14 cellular contexts compared by ENCODE assay signal in genomic region chr6:16437984-16438383, GRCh38.
DNase-seq lines count a peak whose midpoint lies in the region; ATAC-seq and TF ChIP-seq lines count a peak whose summit lies in the region.
"Had no signal": no experiment of that assay in that cellular context is flagged by ENCODE, and none has a peak within 500 bp of the region (broad histone marks: within the 10 kb centered on the region; RNA-seq: fewer than 3 reads in every experiment).

No MANE protein-coding gene starts in this region.

- DNase-seq in heart left ventricle (peak in 1 of 5 donors; percentile 35), cardiac septum (ENCODE audit: low spot score) (no peak), mesenchymal stem cell (no peak), NCI-H187 treated with DMSO at 0.1 percent for 48 hours (lab: John Stamatoyannopoulos, UW) (no peak), endothelial cell (ENCODE audit: low spot score) (no peak)
- peak; percentile 45 to 61 for DNase-seq in activated T-cell treated with anti-CD3 and anti-CD28 coated beads, Interleukin-2, amount 50 U/mL, for 72 hours
- DNase-seq: hippocampal formation, NCI-H1694 treated with DMSO at 0.1 percent for 48 hours, NCI-H526, PC-9 had no signal

- no peak overlapping the region for H3K14ac ChIP-seq in mesenchymal stem cell (ENCODE audit: low read length in 2 of 2)

- peak overlapping the region; percentile 40 for H2BK15ac ChIP-seq in mesenchymal stem cell (ENCODE audit: low read depth, poor library complexity, severe bottlenecking)

- 51 to 72% (median 54%) methylated on average over 3 of the region's 3 CpGs for WGBS in heart left ventricle, 4 donors
- WGBS in mesenchymal stem cell: 90% methylated on average over 3 of the region's 3 CpGs

- H3K23ac ChIP-seq in mesenchymal stem cell (ENCODE audit: low read length in 2 of 2): no peak overlapping the region

- peaks cover 7 to 8% of the 10 kb centered on the region in 2 donors for H3K9me3 Mint-ChIP-seq in activated T-cell treated with anti-CD3 and anti-CD28 coated beads, Interleukin-2, amount 50 U/mL, for 72 hours
- no peaks in the 10 kb centered on the region for H3K9me3 Mint-ChIP-seq in endothelial cell (ENCODE audit: unreplicated experiment)
- H3K9me3 Mint-ChIP-seq: nephron had no signal

- H3K9ac ChIP-seq in mesenchymal stem cell (ENCODE audit: low read length): no peak overlapping the region

- ATAC-seq in heart left ventricle (peak in 3 of 4 donors; percentile 71 to 76 (median 73)), HG03039 (IDR thresholded peaks at IDR 0.05; ENCODE audit: unreplicated experiment) (no peak), HG02759 (IDR thresholded peaks at IDR 0.05; ENCODE audit: unreplicated experiment) (no peak)
- peak; percentile 41 to 45 for ATAC-seq in activated T-cell treated with anti-CD3 and anti-CD28 coated beads, Interleukin-2, amount 50 U/mL, for 72 hours (replicated peaks in 1 of 2)

- TF ChIP-seq CTCF in heart left ventricle (IDR thresholded peaks at IDR 0.05) (no peak), endothelial cell (IDR thresholded peaks at IDR 0.05; ENCODE audit: unreplicated experiment) (no peak)

- H2AK5ac ChIP-seq in mesenchymal stem cell (ENCODE audit: low read length, severe bottlenecking): no peak overlapping the region

- no peak overlapping the region for H2BK120ac ChIP-seq in mesenchymal stem cell (ENCODE audit: low read depth, low read length)

- H3K4me1 Mint-ChIP-seq in activated T-cell treated with anti-CD3 and anti-CD28 coated beads, Interleukin-2, amount 50 U/mL, for 72 hours (ENCODE audit: low read depth): peaks cover 85% of the 10 kb centered on the region
- no peaks in the 10 kb centered on the region for H3K4me1 Mint-ChIP-seq in endothelial cell (ENCODE audit: unreplicated experiment)

- no peak overlapping the region for H4K8ac ChIP-seq in mesenchymal stem cell (ENCODE audit: low read length)

- H2AFZ ChIP-seq in mesenchymal stem cell (ENCODE audit: low read depth, low read length): no peak overlapping the region
- H2AFZ ChIP-seq: PC-9 had no signal

- no peak overlapping the region for H4K91ac ChIP-seq in mesenchymal stem cell (ENCODE audit: low read length)

- no peak overlapping the region for H2BK12ac ChIP-seq in mesenchymal stem cell (ENCODE audit: low read length in 2 of 2)

- H2BK5ac ChIP-seq in mesenchymal stem cell (ENCODE audit: low read depth, low read length, poor library complexity, severe bottlenecking): no peak overlapping the region

- H3K79me1 ChIP-seq in mesenchymal stem cell (replicated peaks; ENCODE audit: low read length, poor library complexity, severe bottlenecking): peaks cover 12% of the 10 kb centered on the region

- TF ChIP-seq POLR2A in heart left ventricle (IDR thresholded peaks at IDR 0.05): no peak

- H3K4me3 ChIP-seq in heart left ventricle: peak overlapping the region in 1 of 12 donors; percentile 39
- H3K4me3 ChIP-seq in mesenchymal stem cell (ENCODE audit: insufficient read depth in 1 of 2, low read depth in 1 of 2, low read length in 2 of 2): no peak overlapping the region
- H3K4me3 ChIP-seq: esophagus muscularis mucosa, PC-9 had no signal

- H3K4me2 ChIP-seq in mesenchymal stem cell (ENCODE audit: low read length, poor library complexity, severe bottlenecking): no peak overlapping the region
- H3K4me2 ChIP-seq: PC-9 had no signal

- H3K27me3 Mint-ChIP-seq in activated T-cell treated with anti-CD3 and anti-CD28 coated beads, Interleukin-2, amount 50 U/mL, for 72 hours (ENCODE audit: low read depth): no peaks in the 10 kb centered on the region
- H3K27me3 Mint-ChIP-seq in endothelial cell (ENCODE audit: unreplicated experiment): no peaks in the 10 kb centered on the region

- H3K27me3 ChIP-seq in heart left ventricle (no peaks in the 10 kb centered on the region), mesenchymal stem cell (ENCODE audit: control insufficient read depth in 1 of 2, insufficient read depth in 1 of 2, low read length in 2 of 2) (no peaks in the 10 kb centered on the region)
- H3K27me3 ChIP-seq: esophagus muscularis mucosa had no signal

- H3K4me3 Mint-ChIP-seq in activated T-cell treated with anti-CD3 and anti-CD28 coated beads, Interleukin-2, amount 50 U/mL, for 72 hours: peak overlapping the region; percentile 85 to 93
- H3K4me3 Mint-ChIP-seq in endothelial cell (ENCODE audit: unreplicated experiment): no peak overlapping the region
- H3K4me3 Mint-ChIP-seq: nephron had no signal

- intact Hi-C loops in heart left ventricle (cut with DNase I): loop anchor here in 1 of 10 donors (5.0 kb wide), 1 partner anchor 324 kb away; the partner anchor contains the start of gene ATXN1
- intact Hi-C loops in cardiac septum (cut with DNase I): no loop called here

- H3K4me1 ChIP-seq in heart left ventricle (peaks cover 0 to 64% (median 35%) of the 10 kb centered on the region in 12 donors), mesenchymal stem cell (ENCODE audit: control insufficient read depth, insufficient read depth, low read depth, low read length) (peaks cover 2% of the 10 kb centered on the region)

- no peak overlapping the region for H3K4ac ChIP-seq in mesenchymal stem cell (ENCODE audit: low read depth in 1 of 2, low read length in 2 of 2)

- no peak overlapping the region for H3K18ac ChIP-seq in mesenchymal stem cell (ENCODE audit: low read depth in 1 of 2, low read length in 2 of 2)

- H3K36me3 Mint-ChIP-seq in activated T-cell treated with anti-CD3 and anti-CD28 coated beads, Interleukin-2, amount 50 U/mL, for 72 hours (ENCODE audit: insufficient read depth in 2 of 2): peaks cover 21 to 31% of the 10 kb centered on the region in 2 donors
- H3K36me3 Mint-ChIP-seq in endothelial cell (ENCODE audit: low read depth, unreplicated experiment): no peaks in the 10 kb centered on the region

- H3K36me3 ChIP-seq in heart left ventricle (no peaks in the 10 kb centered on the region), mesenchymal stem cell (ENCODE audit: control insufficient read depth in 1 of 2, insufficient read depth in 2 of 2, low read depth in 1 of 2, low read length in 2 of 2) (peaks cover 0 to 4% of the 10 kb centered on the region in 2 experiments)
- H3K36me3 ChIP-seq: esophagus muscularis mucosa had no signal

- peak overlapping the region; percentile 91 for H3K27ac Mint-ChIP-seq in activated T-cell treated with anti-CD3 and anti-CD28 coated beads, Interleukin-2, amount 50 U/mL, for 72 hours
- no peak overlapping the region for H3K27ac Mint-ChIP-seq in endothelial cell (ENCODE audit: unreplicated experiment)

- H3K27ac ChIP-seq in heart left ventricle: peak overlapping the region in 2 of 12 donors; percentile 31 to 47
- H3K27ac ChIP-seq in mesenchymal stem cell (ENCODE audit: low read length, poor library complexity, severe bottlenecking): no peak overlapping the region
- H3K27ac ChIP-seq: PC-9 had no signal

- H3K9me3 ChIP-seq in heart left ventricle (no peaks in the 10 kb centered on the region), mesenchymal stem cell (ENCODE audit: control insufficient read depth, low read length) (no peaks in the 10 kb centered on the region)
- H3K9me3 ChIP-seq: esophagus muscularis mucosa had no signal

Comparison
In these comparisons a context has a peak if more than half of its experiments do, and no peak if none do; other contexts are left out.
1. ATAC-seq: peak in heart left ventricle (3 of 4) and activated T-cell treated with anti-CD3 and anti-CD28 coated beads, Interleukin-2, amount 50 U/mL, for 72 hours (2 of 2); none in HG03039 (single experiment) and HG02759 (single experiment).
2. DNase-seq: peak in activated T-cell treated with anti-CD3 and anti-CD28 coated beads, Interleukin-2, amount 50 U/mL, for 72 hours (2 of 2); none in cardiac septum (single experiment), mesenchymal stem cell (single experiment), NCI-H187 treated with DMSO at 0.1 percent for 48 hours (single experiment) and endothelial cell (single experiment).